In the genomic region with DNA sequence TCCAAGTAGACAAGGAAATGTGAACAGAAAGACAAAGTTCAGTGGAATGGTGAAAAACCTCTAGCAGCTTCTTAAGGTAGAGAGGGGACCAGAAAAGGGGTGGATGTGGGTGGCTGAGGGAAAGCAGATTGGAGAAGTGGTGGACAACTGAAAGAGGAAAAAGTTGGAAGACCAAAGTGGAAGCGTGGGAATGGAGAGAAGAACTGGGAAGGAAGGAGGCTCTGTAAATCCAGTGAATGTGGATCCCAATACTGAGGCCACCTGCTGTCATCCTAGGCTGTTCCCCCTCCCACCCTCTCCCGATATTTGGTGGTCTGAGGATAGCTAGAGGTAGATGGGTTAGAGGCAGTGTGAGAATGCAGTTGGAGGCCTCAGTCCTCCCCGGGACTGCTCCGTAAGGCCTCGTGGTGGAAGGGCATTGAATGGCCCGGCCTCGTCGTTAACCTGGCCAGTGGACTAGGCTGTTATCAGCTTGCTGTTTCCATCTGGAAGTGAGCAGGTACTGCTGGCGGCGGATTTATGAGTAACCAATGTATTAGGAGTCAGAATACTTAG, we compare ENCODE assay signal across 8 cellular contexts. TPM values are rescaled to one million over a fixed set of nuclear protein-coding genes. Genes with fewer than 3 reads are reported as not detected.
DNase-seq lines count a peak whose midpoint lies in the region; ATAC-seq and TF ChIP-seq lines count a peak whose summit lies in the region.

No MANE protein-coding gene starts in this region.

- ATAC-seq in memory B cell (ENCODE audit: low read depth) (no peak), HG02678 (IDR thresholded peaks at IDR 0.05; ENCODE audit: unreplicated experiment) (no peak), GM18907 (IDR thresholded peaks at IDR 0.05; ENCODE audit: unreplicated experiment) (no peak)

- H3K4me3 Mint-ChIP-seq in chondrocyte (ENCODE audit: unreplicated experiment) (peak overlapping the region; percentile 65), memory B cell (peak overlapping the region; percentile 92)

- no peak for TF ChIP-seq POLR2A in uterus (IDR thresholded peaks at IDR 0.05)

- H3K4me1 ChIP-seq in uterus = no peaks in the 10 kb centered on the region

- no peaks in the 10 kb centered on the region for H3K9me3 ChIP-seq in uterus

- H3K27ac Mint-ChIP-seq in chondrocyte (ENCODE audit: unreplicated experiment) (peak overlapping the region; percentile 85), memory B cell (peak overlapping the region; percentile 97)

- H3K9me3 Mint-ChIP-seq in chondrocyte (ENCODE audit: low read depth) (no peaks in the 10 kb centered on the region), memory B cell (no peaks in the 10 kb centered on the region)

- H3K27me3 ChIP-seq in uterus = no peaks in the 10 kb centered on the region

- no peak for TF ChIP-seq CTCF in chondrocyte (IDR thresholded peaks at IDR 0.05)
- no peak for TF ChIP-seq CTCF in uterus (IDR thresholded peaks at IDR 0.05)

- H3K27me3 Mint-ChIP-seq in chondrocyte (ENCODE audit: low read depth) (no peaks in the 10 kb centered on the region), memory B cell (no peaks in the 10 kb centered on the region)

- DNase-seq in GF-D8 (lab: John Stamatoyannopoulos, UW) = peak; percentile 45
- peak; percentile 16 for DNase-seq in NCI-H524 treated with DMSO at 0.1 percent for 48 hours (lab: John Stamatoyannopoulos, UW)
- no peak for DNase-seq in chondrocyte (ENCODE audit: low spot score)
- no peak for DNase-seq in memory B cell (ENCODE audit: low spot score in 2 of 2)
- DNase-seq in uterus = peak in 1 of 2 donors; percentile 30
- DNase-seq in Ammon's horn (ENCODE audit: low spot score) = no peak

- H3K36me3 Mint-ChIP-seq in chondrocyte (ENCODE audit: low read depth) = peaks cover 2% of the 10 kb centered on the region
- H3K36me3 Mint-ChIP-seq in memory B cell = peaks cover 6% of the 10 kb centered on the region

- H3K4me3 ChIP-seq in uterus = peak overlapping the region; percentile 64 to 86

- H3K27ac ChIP-seq in uterus = peak overlapping the region; percentile 97 to 99

- H3K4me1 Mint-ChIP-seq in chondrocyte (ENCODE audit: low read depth) (peaks cover 17% of the 10 kb centered on the region), memory B cell (peaks cover 20% of the 10 kb centered on the region)

- no peaks in the 10 kb centered on the region for H3K36me3 ChIP-seq in uterus

- intact Hi-C loops in uterus (cut with DNase I; ENCODE audit: low total_unique reads) = no loop called here

RNA-seq across cellular contexts. Expression of a gene that starts 0.8 kb away (rescaled TPM):
- 9.9 to 11.2 TPM (median 10.2 TPM) in 3 replicates for total RNA-seq in chondrocyte
- total RNA-seq in uterus = 10 to 100 TPM in 1 of 4 donors, 1 to 10 TPM in 3; 2.6 to 60.6 (median 5.8) TPM

RNA-seq across cellular contexts. Expression of a gene that starts 19.9 kb away (rescaled TPM):
- total RNA-seq in chondrocyte (76.9 to 95.6 TPM (median 77.9 TPM) in 3 replicates), uterus (100 to 1,000 TPM in 3 of 4 donors, 10 to 100 TPM in 1; 63.3 to 229 (median 192) TPM)

RNA-seq across cellular contexts. Expression of a gene that starts 45.7 kb away (rescaled TPM):
- 17.8 to 21.2 TPM (median 20.8 TPM) in 3 replicates for total RNA-seq in chondrocyte
- 10 to 100 TPM in 3 of 4 donors, 1 to 10 TPM in 1; 6.1 to 30.7 (median 19.8) TPM for total RNA-seq in uterus

RNA-seq across cellular contexts. Expression of a gene that starts 51.5 kb away (rescaled TPM):
- total RNA-seq in chondrocyte = 2.0 to 8.5 TPM (median 8.0 TPM) in 3 replicates
- total RNA-seq in uterus = 10 to 100 TPM in 2 of 4 donors, 1 to 10 TPM in 2; 1.2 to 19.0 (median 9.5) TPM

Comparison
In these comparisons a context has a peak if more than half of its experiments do, and no peak if none do; other contexts are left out.
1. DNase-seq: peak in GF-D8 (single experiment) and NCI-H524 treated with DMSO at 0.1 percent for 48 hours (single experiment); none in chondrocyte (single experiment), memory B cell (0 of 2) and Ammon's horn (single experiment).